ENCODE assay signal across 16 cellular contexts in genomic region chr3:56940331-56940730, GRCh38.
A peak's percentile ranks its signal among the peaks of the same experiment; 100 is the strongest.
DNase-seq lines count a peak whose midpoint lies in the region; ATAC-seq and TF ChIP-seq lines count a peak whose summit lies in the region.
"Had no signal": no experiment of that assay in that cellular context is flagged by ENCODE, and none has a peak within 500 bp of the region (broad histone marks: within the 10 kb centered on the region; RNA-seq: fewer than 3 reads in every experiment).

No MANE protein-coding gene starts in this region.

- H3K4me1 ChIP-seq in Loucy (ENCODE audit: insufficient read depth, low read length, poor library complexity, severe bottlenecking), result peaks cover 48% of the 10 kb centered on the region
- peaks cover 42% of the 10 kb centered on the region for H3K4me1 ChIP-seq in OCI-LY3 (ENCODE audit: low read length)

- H3K36me3 ChIP-seq in Loucy (ENCODE audit: insufficient read depth, low read length) (no peaks in the 10 kb centered on the region), OCI-LY3 (replicated peaks; ENCODE audit: low read depth, low read length) (no peaks in the 10 kb centered on the region)
- H3K36me3 ChIP-seq: BE2C had no signal

- H3K9me2 ChIP-seq in Loucy (replicated peaks; ENCODE audit: low read depth, low read length), result no peaks in the 10 kb centered on the region

- ATAC-seq in GM19452 (IDR thresholded peaks at IDR 0.05; ENCODE audit: unreplicated experiment) (no peak), GM21717 (IDR thresholded peaks at IDR 0.05; ENCODE audit: unreplicated experiment) (no peak)
- ATAC-seq: CD8-positive, alpha-beta T cell had no signal

- TF ChIP-seq CTCF in Loucy (conservative IDR thresholded peaks at IDR 0.05; ENCODE audit: low read length) (no peak), OCI-LY3 (IDR thresholded peaks at IDR 0.05; ENCODE audit: low read depth, low read length) (no peak)

- H3K27ac ChIP-seq in OCI-LY3 (ENCODE audit: low read length), result no peak overlapping the region
- H3K27ac ChIP-seq: 22Rv1, C4-2B had no signal

- H2AFZ ChIP-seq in Loucy (ENCODE audit: low read length) (0 out of 2 replicates have a peak overlapping the region, but pooled peaks have one; percentile 44), OCI-LY3 (ENCODE audit: low read depth, low read length) (no peak overlapping the region)

- DNase-seq in Ammon's horn (ENCODE audit: low spot score) (peak; percentile 28), cerebellum (ENCODE audit: low spot score) (peak; percentile 84), NCI-H82 (lab: John Stamatoyannopoulos, UW) (no peak), AG08396 (ENCODE audit: low spot score) (no peak)
- DNase-seq: CD8-positive, alpha-beta T cell; COR-L47; GOT3; H9; IMR-90 had no signal

- H3K27me3 ChIP-seq in Loucy (ENCODE audit: insufficient read depth, low read length, poor library complexity, severe bottlenecking) (no peaks in the 10 kb centered on the region), OCI-LY3 (ENCODE audit: low read depth, low read length) (peaks cover 30% of the 10 kb centered on the region)
- H3K27me3 ChIP-seq: BE2C had no signal

- no peaks in the 10 kb centered on the region for H3F3A ChIP-seq in Loucy (ENCODE audit: low read depth)

- H4K20me1 ChIP-seq in Loucy (ENCODE audit: insufficient read depth, low read length, poor library complexity, severe bottlenecking), result no peaks in the 10 kb centered on the region
- no peaks in the 10 kb centered on the region for H4K20me1 ChIP-seq in OCI-LY3 (ENCODE audit: insufficient read depth, low read length)

- H3K4me2 ChIP-seq in Loucy (ENCODE audit: low read depth, low read length, poor library complexity, severe bottlenecking) (no peak overlapping the region), OCI-LY3 (ENCODE audit: low read length) (peak overlapping the region; percentile 37; the same call in 1 of the 2 replicates)

- H3K79me2 ChIP-seq in Loucy (ENCODE audit: insufficient read depth, low read length), result no peaks in the 10 kb centered on the region
- H3K79me2 ChIP-seq in OCI-LY3 (ENCODE audit: low read length), result no peaks in the 10 kb centered on the region

- H3K9me3 ChIP-seq in Loucy (ENCODE audit: insufficient read depth, low read depth, low read length) (peaks cover 4% of the 10 kb centered on the region; the same call in 1 of the 2 replicates), OCI-LY3 (ENCODE audit: insufficient read depth, low read length) (no peaks in the 10 kb centered on the region)
- H3K9me3 ChIP-seq: BE2C had no signal

- H3K4me3 ChIP-seq in Loucy (ENCODE audit: low read length, poor library complexity, severe bottlenecking) (no peak overlapping the region), OCI-LY3 (ENCODE audit: low read length) (no peak overlapping the region)

- H3K9ac ChIP-seq in Loucy (ENCODE audit: low read depth, low read length, poor library complexity, severe bottlenecking), result peak overlapping the region; percentile 37
- no peak overlapping the region for H3K9ac ChIP-seq in OCI-LY3 (ENCODE audit: low read length)

Comparison
In these comparisons a context has a peak if more than half of its experiments do, and no peak if none do; other contexts are left out.
1. DNase-seq: peak in Ammon's horn (single experiment) and cerebellum (single experiment); none in NCI-H82 (single experiment) and AG08396 (single experiment).